8 cellular contexts compared by ENCODE assay signal in genomic region chr10:5447611-5448071, GRCh38. TPM values are rescaled to one million over a fixed set of nuclear protein-coding genes. Genes with fewer than 3 reads are reported as not detected.
DNase-seq lines count a peak whose midpoint lies in the region; ATAC-seq and TF ChIP-seq lines count a peak whose summit lies in the region.

No MANE protein-coding gene starts in this region.

- no peaks in the 10 kb centered on the region for H3K9me3 Mint-ChIP-seq in activated B cell treated with CpG ODN at 0.5 μM for 24 hours
- no peaks in the 10 kb centered on the region for H3K9me3 Mint-ChIP-seq in stimulated activated naive CD8-positive, alpha-beta T cell treated with anti-CD3 and anti-CD28 coated beads, Interleukin-15, amount 100 ng/mL, for 72 hours

- H3K27ac ChIP-seq in ACC112 (ENCODE audit: low read depth, low read length), result peak overlapping the region; percentile 15

- peak; percentile 58 for ATAC-seq in GM18907 (IDR thresholded peaks at IDR 0.05; ENCODE audit: unreplicated experiment)
- ATAC-seq in HG03108 (IDR thresholded peaks at IDR 0.05; ENCODE audit: unreplicated experiment), result peak; percentile 57
- peak; percentile 8 for ATAC-seq in activated B cell treated with CpG ODN at 0.5 μM for 24 hours (ENCODE audit: low read depth)
- peak; percentile 91 for ATAC-seq in stimulated activated naive CD8-positive, alpha-beta T cell treated with anti-CD3 and anti-CD28 coated beads, Interleukin-15, amount 100 ng/mL, for 72 hours
- no peak for ATAC-seq in HG03135 (IDR thresholded peaks at IDR 0.05; ENCODE audit: unreplicated experiment)

- peaks cover 41% of the 10 kb centered on the region for H3K79me2 ChIP-seq in ACC112 (ENCODE audit: control insufficient read depth, insufficient read depth, low read length, unreplicated experiment)

- peak overlapping the region; percentile 47 for H3K27ac Mint-ChIP-seq in activated B cell treated with CpG ODN at 0.5 μM for 24 hours
- no peak overlapping the region for H3K27ac Mint-ChIP-seq in stimulated activated naive CD8-positive, alpha-beta T cell treated with anti-CD3 and anti-CD28 coated beads, Interleukin-15, amount 100 ng/mL, for 72 hours

- POLR2A ChIA-PET in activated B cell treated with CpG ODN at 0.5 μM for 24 hours (lab: Charles Lee), result interaction anchor here (0.9 to 2.2 kb wide), 6 partner anchors 136 to 603 kb away, joined by 3 to 21 read pairs (median 3); partner anchors contain the start of genes FBH1 and GDI2

- peak overlapping the region; percentile 80 for H3K4me3 ChIP-seq in ACC112 (ENCODE audit: low read depth, low read length)
- H3K4me3 ChIP-seq in iPS-11a (ENCODE audit: low read depth, low read length), result peak overlapping the region; percentile 56

- H2AFZ ChIP-seq in ACC112 (ENCODE audit: low read length, unreplicated experiment), result no peak overlapping the region

- H3K36me3 ChIP-seq in ACC112 (ENCODE audit: insufficient read depth, low read length), result no peaks in the 10 kb centered on the region; the same call in 1 of the 2 replicates

- peaks cover 16% of the 10 kb centered on the region for H3K4me1 ChIP-seq in ACC112 (ENCODE audit: control insufficient read depth, insufficient read depth, low read length, unreplicated experiment)

- DNase-seq in activated B cell treated with CpG ODN at 0.5 μM for 24 hours (no peak), T1000 (lab: John Stamatoyannopoulos, UW) (no peak)
- DNase-seq in stimulated activated naive CD8-positive, alpha-beta T cell treated with anti-CD3 and anti-CD28 coated beads, Interleukin-15, amount 100 ng/mL, for 72 hours, result peak; percentile 21 to 36

- no peak for TF ChIP-seq CTCF in activated B cell treated with CpG ODN at 0.5 μM for 24 hours (IDR thresholded peaks at IDR 0.05)

- H3K36me3 Mint-ChIP-seq in activated B cell treated with CpG ODN at 0.5 μM for 24 hours (ENCODE audit: low read depth), result peaks cover 7% of the 10 kb centered on the region

- intact Hi-C loops in activated B cell treated with CpG ODN at 0.5 μM for 24 hours (cut with micrococcal nuclease), result loop anchor here (5.0 to 10.0 kb wide), 6 partner anchors 267 to 707 kb away; partner anchors contain the start of genes GDI2, IL15RA and RBM17

- CTCF ChIA-PET in activated B cell treated with CpG ODN at 0.5 μM for 24 hours (lab: Charles Lee), result interaction anchor here (10.7 kb wide), 1 partner anchor 178 kb away, joined by 431 read pairs; no protein-coding TSS in a partner anchor

- H3K4me1 Mint-ChIP-seq in activated B cell treated with CpG ODN at 0.5 μM for 24 hours, result peaks cover 50% of the 10 kb centered on the region
- peaks cover 38% of the 10 kb centered on the region for H3K4me1 Mint-ChIP-seq in stimulated activated naive CD8-positive, alpha-beta T cell treated with anti-CD3 and anti-CD28 coated beads, Interleukin-15, amount 100 ng/mL, for 72 hours

- no peaks in the 10 kb centered on the region for H3K27me3 Mint-ChIP-seq in activated B cell treated with CpG ODN at 0.5 μM for 24 hours
- no peaks in the 10 kb centered on the region for H3K27me3 Mint-ChIP-seq in stimulated activated naive CD8-positive, alpha-beta T cell treated with anti-CD3 and anti-CD28 coated beads, Interleukin-15, amount 100 ng/mL, for 72 hours

- H3K4me3 Mint-ChIP-seq in activated B cell treated with CpG ODN at 0.5 μM for 24 hours, result peak overlapping the region; percentile 86
- peak overlapping the region; percentile 16 to 68 for H3K4me3 Mint-ChIP-seq in stimulated activated naive CD8-positive, alpha-beta T cell treated with anti-CD3 and anti-CD28 coated beads, Interleukin-15, amount 100 ng/mL, for 72 hours

- H3K27me3 ChIP-seq in ACC112 (ENCODE audit: insufficient read depth, low read length), result no peaks in the 10 kb centered on the region

RNA-seq across cellular contexts. Expression of gene NET1, which starts 35.3 kb away (rescaled TPM):
- 19.0 and 22.5 TPM in 2 replicates for total RNA-seq in activated B cell treated with CpG ODN at 0.5 μM for 24 hours

RNA-seq across cellular contexts. Expression of gene TUBAL3, which starts 43.0 kb away (rescaled TPM):
- total RNA-seq in activated B cell treated with CpG ODN at 0.5 μM for 24 hours, result not detected in 2 replicates

RNA-seq across cellular contexts. Expression of gene CALML5, which starts 51.7 kb away (rescaled TPM):
- total RNA-seq in activated B cell treated with CpG ODN at 0.5 μM for 24 hours, result not detected in 2 replicates

Comparison
In these comparisons a context has a peak if more than half of its experiments do, and no peak if none do; other contexts are left out.
1. DNase-seq: peak in stimulated activated naive CD8-positive, alpha-beta T cell treated with anti-CD3 and anti-CD28 coated beads, Interleukin-15, amount 100 ng/mL, for 72 hours (2 of 2); none in activated B cell treated with CpG ODN at 0.5 μM for 24 hours (single experiment) and T1000 (single experiment).